18 cellular contexts compared by ENCODE assay signal in genomic region chr3:136931587-136931986, GRCh38. TPM values are rescaled to one million over a fixed set of nuclear protein-coding genes. Genes with fewer than 3 reads are reported as not detected.
DNase-seq lines count a peak whose midpoint lies in the region; ATAC-seq and TF ChIP-seq lines count a peak whose summit lies in the region.
"Had no signal": no experiment of that assay in that cellular context is flagged by ENCODE, and none has a peak within 500 bp of the region (broad histone marks: within the 10 kb centered on the region; RNA-seq: fewer than 3 reads in every experiment).

No MANE protein-coding gene starts in this region.

- WGBS in heart right ventricle, 2 donors = 84 to 89% methylated on average over 3 of the region's 3 CpGs
- WGBS in mammary epithelial cell (ENCODE audit: low coverage, missing lambda C conversion rate) = 89% methylated on average over 3 of the region's 3 CpGs

- H3K4me1 ChIP-seq in heart right ventricle = peaks cover 0 to 66% (median 39%) of the 10 kb centered on the region in 9 donors
- H3K4me1 ChIP-seq in mammary epithelial cell (ENCODE audit: insufficient read depth, low read length) = peaks cover 24% of the 10 kb centered on the region

- peak overlapping the region; percentile 81 for H3K4me2 ChIP-seq in mammary epithelial cell (ENCODE audit: insufficient read depth, low read depth, low read length)

- H3K4me3 ChIP-seq in heart right ventricle (peak overlapping the region; percentile 14 to 51 (median 39)), mammary epithelial cell (replicated peaks in 1 of 3; ENCODE audit: insufficient read depth in 1 of 3, low read depth in 2 of 3, low read length in 3 of 3) (peak overlapping the region; percentile 39 to 93 (median 57))

- H3K27me3 Mint-ChIP-seq in memory B cell = no peaks in the 10 kb centered on the region
- H3K27me3 Mint-ChIP-seq in type B pancreatic cell = no peaks in the 10 kb centered on the region
- H3K27me3 Mint-ChIP-seq: activated CD8-positive, alpha-beta T cell treated with anti-CD3 and anti-CD28 coated beads for 36 hours had no signal

- peak overlapping the region in 6 of 10 donors; percentile 9 to 74 (median 56) for H3K27ac ChIP-seq in heart right ventricle
- peak overlapping the region; percentile 33 for H3K27ac ChIP-seq in mammary epithelial cell (ENCODE audit: insufficient read depth, low read depth, low read length)

- peak overlapping the region; percentile 83 for H3K27ac Mint-ChIP-seq in memory B cell
- H3K27ac Mint-ChIP-seq in type B pancreatic cell = peak overlapping the region; percentile 51
- H3K27ac Mint-ChIP-seq: activated CD8-positive, alpha-beta T cell treated with anti-CD3 and anti-CD28 coated beads for 36 hours; H9; nephron progenitor cell had no signal

- no peak for TF ChIP-seq CTCF in heart right ventricle (IDR thresholded peaks at IDR 0.05)
- TF ChIP-seq CTCF in mammary epithelial cell (conservative IDR thresholded peaks at IDR 0.05 in 1 of 2, IDR thresholded peaks at IDR 0.05 in 1 of 2; ENCODE audit: extremely low read depth in 1 of 2, insufficient read depth in 1 of 2, low read depth in 1 of 2, low read length in 2 of 2) = no peak
- TF ChIP-seq CTCF in type B pancreatic cell (conservative IDR thresholded peaks at IDR 0.05) = no peak

- CTCF ChIA-PET in mammary epithelial cell (lab: Charles Lee; ENCODE audit: low non-redundant PET) = interaction anchor here (0.6 kb wide), 1 partner anchor 101 kb away, joined by 3 read pairs; no protein-coding TSS in a partner anchor

- no peaks in the 10 kb centered on the region for H4K20me1 ChIP-seq in mammary epithelial cell (ENCODE audit: insufficient read depth, low read length)

- H3K27me3 ChIP-seq in heart right ventricle = no peaks in the 10 kb centered on the region
- H3K27me3 ChIP-seq in mammary epithelial cell (ENCODE audit: insufficient read depth, low read length) = no peaks in the 10 kb centered on the region
- H3K27me3 ChIP-seq: stomach had no signal

- H3K9me3 ChIP-seq in heart right ventricle = no peaks in the 10 kb centered on the region
- H3K9me3 ChIP-seq in mammary epithelial cell (replicated peaks; ENCODE audit: insufficient read depth, low read length) = no peaks in the 10 kb centered on the region
- H3K9me3 ChIP-seq: stomach had no signal

- H2AFZ ChIP-seq in mammary epithelial cell (ENCODE audit: low read depth, low read length) = no peak overlapping the region

- H3K4me3 Mint-ChIP-seq in memory B cell (no peak overlapping the region), type B pancreatic cell (peak overlapping the region; percentile 53)
- H3K4me3 Mint-ChIP-seq: activated CD8-positive, alpha-beta T cell treated with anti-CD3 and anti-CD28 coated beads for 36 hours; H9; nephron progenitor cell had no signal

- H3K9me3 Mint-ChIP-seq in memory B cell (peaks cover 2% of the 10 kb centered on the region), type B pancreatic cell (peaks cover 3% of the 10 kb centered on the region)

- intact Hi-C loops in heart right ventricle (cut with DNase I) = loop anchor here in 2 of 10 donors (5.0 to 10.0 kb wide), 2 partner anchors 67 to 69 kb away; partner anchors contain the start of gene NCK1 (in 2 of the 2)
- intact Hi-C loops in left cardiac atrium (cut with DNase I) = no loop called here
- intact Hi-C loops in mammary epithelial cell (cut with micrococcal nuclease) = loop anchor here (5.0 kb wide), 1 partner anchor 69 kb away; the partner anchor contains the start of gene NCK1

- dilution Hi-C loops in mammary epithelial cell (cut with HindIII; ENCODE audit: low sequenced_read_pairs) = no loop called here

- in situ Hi-C loops in mammary epithelial cell (cut with MboI; ENCODE audit: low sequenced_read_pairs in 2 of 2) = no loop called here

- peaks cover 16% of the 10 kb centered on the region for H3K4me1 Mint-ChIP-seq in memory B cell
- H3K4me1 Mint-ChIP-seq in type B pancreatic cell (ENCODE audit: unreplicated experiment) = peaks cover 10% of the 10 kb centered on the region
- H3K4me1 Mint-ChIP-seq: H9, nephron progenitor cell had no signal

- no peak for ATAC-seq in heart right ventricle
- ATAC-seq in left cardiac atrium = no peak
- ATAC-seq in memory B cell (ENCODE audit: low read depth) = no peak
- no peak for ATAC-seq in SK-N-SH treated with all-trans-retinoic acid at 6 μM for 48 hours
- ATAC-seq: activated CD8-positive, alpha-beta T cell treated with anti-CD3 and anti-CD28 coated beads for 36 hours had no signal

- no TSS peak for BruUV-seq in mammary epithelial cell (replicated peaks; lab: Mats Ljungman, UMichigan)

- peaks cover 79% of the 10 kb centered on the region for H3K79me2 ChIP-seq in mammary epithelial cell (ENCODE audit: insufficient read depth, low read length)

- H3K9ac ChIP-seq in mammary epithelial cell (ENCODE audit: insufficient read depth, low read length) = no peak overlapping the region

- H3K36me3 ChIP-seq in heart right ventricle = peaks cover 0 to 34% (median 3%) of the 10 kb centered on the region in 9 donors
- H3K36me3 ChIP-seq in mammary epithelial cell (ENCODE audit: insufficient read depth, low read length) = peaks cover 7% of the 10 kb centered on the region

- DNase-seq in heart right ventricle = no peak
- DNase-seq in left cardiac atrium = no peak
- DNase-seq in mammary epithelial cell = no peak
- no peak for DNase-seq in memory B cell (ENCODE audit: low spot score in 2 of 2)
- no peak for DNase-seq in type B pancreatic cell (ENCODE audit: extremely low spot score, unreplicated experiment)
- DNase-seq in NCI-H510A (lab: John Stamatoyannopoulos, UW) = no peak
- DNase-seq in activated naive CD4-positive, alpha-beta T cell treated with Interleukin-2 at 50 U/mL for 16 hours = no peak
- DNase-seq: activated CD8-positive, alpha-beta T cell treated with anti-CD3 and anti-CD28 coated beads for 36 hours; activated effector memory CD4-positive, alpha-beta T cell treated with anti-CD3 and anti-CD28 coated beads, Interleukin-2, amount 50 U/mL, for 16 hours; DMS153; effector memory CD4-positive, alpha-beta T cell; H9; NCI-H187 treated with DMSO at 0.1 percent for 48 hours; NCI-H69; nephron progenitor cell; RPMI8226; stomach had no signal

- peaks cover 42% of the 10 kb centered on the region for H3K36me3 Mint-ChIP-seq in memory B cell
- H3K36me3 Mint-ChIP-seq in type B pancreatic cell = peaks cover 39% of the 10 kb centered on the region

TF ChIP-seq in SK-N-SH treated with all-trans-retinoic acid at 6 μM for 48 hours, 23 proteins besides CTCF, POLR2A, EP300 and RAD21:
- no peak for TF ChIP-seq ISL1 (CRISPR knock-in tag; IDR thresholded peaks at IDR 0.05)
- no peak for TF ChIP-seq ZFP3 (CRISPR knock-in tag; IDR thresholded peaks at IDR 0.05)
- TF ChIP-seq ESRRG (CRISPR knock-in tag; IDR thresholded peaks at IDR 0.05) = no peak
TF ChIP-seq in SK-N-SH treated with all-trans-retinoic acid at 6 μM for 48 hours: peak in this region for 0.

RNA-seq across cellular contexts. Expression of gene IL20RB, which starts 26.2 kb away (rescaled TPM):
- total RNA-seq in heart right ventricle = under 1 TPM in 8 of 10 donors, not detected in 2; 0.12 to 0.64 (median 0.32) TPM
- polyA plus RNA-seq in heart right ventricle = under 1 TPM; 0.66 to 0.71 TPM
- under 1 TPM; 0.88 to 0.89 TPM for total RNA-seq in left cardiac atrium
- 10 to 100 TPM; 12.7 to 38.3 TPM for total RNA-seq in mammary epithelial cell
- 92.0 TPM for polyA plus RNA-seq in mammary epithelial cell
- 68.1 TPM for polyA minus RNA-seq in mammary epithelial cell
- total RNA-seq in type B pancreatic cell (ENCODE audit: low replicate concordance) = 0.31 and 0.56 TPM in 2 replicates
